In the genomic region with DNA sequence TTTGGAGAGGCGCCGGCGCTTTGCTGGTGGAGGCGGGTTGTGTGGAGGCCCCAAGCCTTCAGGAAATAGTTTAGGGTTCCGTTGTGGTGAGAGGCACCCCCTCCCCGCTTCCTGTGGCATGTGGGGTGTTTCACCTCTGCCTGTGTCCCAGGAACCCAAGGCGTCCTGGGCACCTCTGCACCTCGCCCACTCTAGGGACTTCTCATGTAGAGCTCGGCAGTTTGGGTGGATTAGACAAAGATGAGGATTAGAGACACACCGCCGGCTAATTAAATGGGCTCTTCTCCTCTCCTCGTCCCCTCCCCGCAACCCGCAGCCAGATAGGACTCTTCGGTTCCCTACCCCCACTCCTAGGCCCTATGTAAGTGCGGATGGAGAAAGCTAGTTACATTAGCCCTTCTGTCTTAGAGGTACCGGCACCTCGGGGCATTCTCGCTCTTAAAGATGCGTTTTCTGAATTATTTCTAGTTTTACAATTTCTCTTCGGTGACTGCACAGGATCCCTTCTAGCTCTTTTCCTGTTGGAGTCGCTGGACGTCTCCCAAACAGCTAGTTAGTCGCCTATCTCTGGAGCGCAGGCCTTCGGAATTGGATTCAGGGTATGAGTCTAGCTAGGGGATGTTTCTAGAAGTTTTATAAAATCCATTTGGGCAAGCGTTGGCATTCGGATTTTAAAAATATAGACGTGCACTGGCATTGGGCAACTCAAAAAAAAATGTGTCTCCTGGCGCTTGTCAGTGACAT, we compare ENCODE assay signal across 1 cellular context.
TF ChIP-seq lines count a peak whose summit lies in the region.

No MANE protein-coding gene starts in this region.

TF ChIP-seq in endothelial cell of umbilical vein, 7 proteins besides CTCF, POLR2A, EP300 and RAD21:
- TF ChIP-seq JUN (IDR thresholded peaks at IDR 0.05; ENCODE audit: borderline replicate concordance, insufficient read depth, insufficient read length, low read depth) (no peak), EZH2 (IDR thresholded peaks at IDR 0.05; ENCODE audit: borderline replicate concordance, low read depth, low read length, severe bottlenecking) (peak; percentile 29)
